Comparison of ENCODE assay signal across 21 cellular contexts in genomic region chr1:13616234-13616633, GRCh38. TPM values are rescaled to one million over a fixed set of nuclear protein-coding genes. Genes with fewer than 3 reads are reported as not detected.
"Had no signal": no experiment of that assay in that cellular context is flagged by ENCODE, and none has a peak within 500 bp of the region (broad histone marks: within the 10 kb centered on the region; RNA-seq: fewer than 3 reads in every experiment).

No MANE protein-coding gene starts in this region.

- H2AFZ ChIP-seq: parathyroid adenoma had no signal

- H3K79me2 ChIP-seq: parathyroid adenoma had no signal

- DNase-seq: activated B cell treated with CpG ODN at 0.5 μM for 24 hours; activated CD4-positive, alpha-beta T cell treated with anti-CD3 and anti-CD28 coated beads, Interleukin-2, amount 10 ng/mL, durations not matched to agents 24 days and 14 days; activated naive CD4-positive, alpha-beta T cell treated with anti-CD3 and anti-CD28 coated beads, Interleukin-2, amount 10 ng/mL, durations not matched to agents 7 days and 5 days; activated T-cell treated with anti-CD3 and anti-CD28 coated beads for 4 hours; amniotic stem cell; cerebellar nuclear complex; dermis blood vessel endothelial cell; endodermal cell; erythroblast; foreskin melanocyte; kidney; left ventricle myocardium superior; mesendoderm; substantia nigra; T-helper 2 cell had no signal

- H3K36me3 Mint-ChIP-seq: activated naive CD4-positive, alpha-beta T cell treated with anti-CD3 and anti-CD28 coated beads, Interleukin-2, amount 10 ng/mL, durations not matched to agents 7 days and 5 days; stimulated activated memory B cell treated with anti-CD40 and anti-IgM and Interleukin-4, amounts not matched to agents 10 μg/mL and 1 μg/mL and 100 μg/mL, for 72 hours had no signal

- H3K27me3 Mint-ChIP-seq: activated CD4-positive, alpha-beta T cell treated with anti-CD3 and anti-CD28 coated beads, Interleukin-2, amount 10 ng/mL, durations not matched to agents 24 days and 14 days; activated naive CD4-positive, alpha-beta T cell treated with anti-CD3 and anti-CD28 coated beads, Interleukin-2, amount 10 ng/mL, durations not matched to agents 7 days and 5 days; brain had no signal

- H3K9ac ChIP-seq: parathyroid adenoma had no signal

- ATAC-seq: activated T-helper 17 cell treated with anti-CD3 and anti-CD28 coated beads, Interleukin-2, amount 50 U/mL, for 72 hours; left ventricle myocardium superior; stimulated activated memory B cell treated with anti-CD40 and anti-IgM and Interleukin-4, amounts not matched to agents 10 μg/mL and 1 μg/mL and 100 μg/mL, for 72 hours had no signal

- H3K9me3 Mint-ChIP-seq: activated B cell treated with CpG ODN at 0.5 μM for 24 hours; activated CD4-positive, alpha-beta T cell treated with anti-CD3 and anti-CD28 coated beads, Interleukin-2, amount 10 ng/mL, durations not matched to agents 24 days and 14 days; activated T-helper 17 cell treated with anti-CD3 and anti-CD28 coated beads, Interleukin-2, amount 50 U/mL, for 72 hours; brain; endodermal cell; neural crest cell; stimulated activated memory B cell treated with anti-CD40 and anti-IgM and Interleukin-4, amounts not matched to agents 10 μg/mL and 1 μg/mL and 100 μg/mL, for 72 hours had no signal

- H3K4me1 ChIP-seq: parathyroid adenoma had no signal

- H3K27ac ChIP-seq: parathyroid adenoma had no signal

- H3K27ac Mint-ChIP-seq: activated B cell treated with CpG ODN at 0.5 μM for 24 hours; activated CD4-positive, alpha-beta T cell treated with anti-CD3 and anti-CD28 coated beads, Interleukin-2, amount 10 ng/mL, durations not matched to agents 24 days and 14 days; activated naive CD4-positive, alpha-beta T cell treated with anti-CD3 and anti-CD28 coated beads, Interleukin-2, amount 10 ng/mL, durations not matched to agents 7 days and 5 days; activated T-helper 17 cell treated with anti-CD3 and anti-CD28 coated beads, Interleukin-2, amount 50 U/mL, for 72 hours; brain; endodermal cell; stimulated activated memory B cell treated with anti-CD40 and anti-IgM and Interleukin-4, amounts not matched to agents 10 μg/mL and 1 μg/mL and 100 μg/mL, for 72 hours had no signal

- H3K4me3 Mint-ChIP-seq: activated B cell treated with CpG ODN at 0.5 μM for 24 hours; activated CD4-positive, alpha-beta T cell treated with anti-CD3 and anti-CD28 coated beads, Interleukin-2, amount 10 ng/mL, durations not matched to agents 24 days and 14 days; activated naive CD4-positive, alpha-beta T cell treated with anti-CD3 and anti-CD28 coated beads, Interleukin-2, amount 10 ng/mL, durations not matched to agents 7 days and 5 days; activated T-helper 17 cell treated with anti-CD3 and anti-CD28 coated beads, Interleukin-2, amount 50 U/mL, for 72 hours; brain; endodermal cell; neural crest cell; stimulated activated memory B cell treated with anti-CD40 and anti-IgM and Interleukin-4, amounts not matched to agents 10 μg/mL and 1 μg/mL and 100 μg/mL, for 72 hours had no signal

- H3K4me1 Mint-ChIP-seq: activated B cell treated with CpG ODN at 0.5 μM for 24 hours; activated CD4-positive, alpha-beta T cell treated with anti-CD3 and anti-CD28 coated beads, Interleukin-2, amount 10 ng/mL, durations not matched to agents 24 days and 14 days; activated naive CD4-positive, alpha-beta T cell treated with anti-CD3 and anti-CD28 coated beads, Interleukin-2, amount 10 ng/mL, durations not matched to agents 7 days and 5 days; activated T-helper 17 cell treated with anti-CD3 and anti-CD28 coated beads, Interleukin-2, amount 50 U/mL, for 72 hours; endodermal cell; neural crest cell; stimulated activated memory B cell treated with anti-CD40 and anti-IgM and Interleukin-4, amounts not matched to agents 10 μg/mL and 1 μg/mL and 100 μg/mL, for 72 hours had no signal

RNA-seq across cellular contexts. Expression of gene PDPN, which starts 32.6 kb away (rescaled TPM):
- total RNA-seq: activated B cell treated with CpG ODN at 0.5 μM for 24 hours; activated CD4-positive, alpha-beta T cell treated with anti-CD3 and anti-CD28 coated beads, Interleukin-2, amount 10 ng/mL, durations not matched to agents 24 days and 14 days; activated CD8-positive, alpha-beta memory T cell treated with anti-CD3 and anti-CD28 coated beads for 36 hours; activated T-helper 17 cell treated with anti-CD3 and anti-CD28 coated beads, Interleukin-2, amount 50 U/mL, for 72 hours had no signal
